Comparison of ENCODE assay signal across 8 cellular contexts in genomic region chrX:78555401-78555980, GRCh38.
A peak's percentile ranks its signal among the peaks of the same experiment; 100 is the strongest.
DNase-seq lines count a peak whose midpoint lies in the region; ATAC-seq and TF ChIP-seq lines count a peak whose summit lies in the region.

No MANE protein-coding gene starts in this region.

- H3K18ac ChIP-seq in mesenchymal stem cell (ENCODE audit: low read depth in 1 of 2, low read length in 2 of 2) = no peak overlapping the region

- no peak for DNase-seq in HFF-Myc (ENCODE audit: extremely low read depth, low read depth)
- no peak for DNase-seq in ascending aorta (ENCODE audit: low spot score in 2 of 2)
- DNase-seq in mesenchymal stem cell = peak; percentile 0
- no peak for DNase-seq in NCI-H524 treated with DMSO at 0.1 percent for 48 hours (lab: John Stamatoyannopoulos, UW)
- no peak for DNase-seq in NCI-H1694 treated with DMSO at 0.1 percent for 48 hours (lab: John Stamatoyannopoulos, UW)
- DNase-seq in nucleus accumbens (lab: John Stamatoyannopoulos, UW) = no peak

- H3K4me3 ChIP-seq in HFF-Myc (replicated peaks; ENCODE audit: low read depth, low read length) (no peak overlapping the region), ascending aorta (no peak overlapping the region), mesenchymal stem cell (ENCODE audit: insufficient read depth in 1 of 2, low read depth in 1 of 2, low read length in 2 of 2) (no peak overlapping the region)

- no peak overlapping the region for H3K4ac ChIP-seq in mesenchymal stem cell (ENCODE audit: low read depth in 1 of 2, low read length in 2 of 2)

- H2BK5ac ChIP-seq in mesenchymal stem cell (ENCODE audit: low read depth, low read length, poor library complexity, severe bottlenecking) = no peak overlapping the region

- H3K36me3 ChIP-seq in ascending aorta = no peaks in the 10 kb centered on the region
- no peaks in the 10 kb centered on the region for H3K36me3 ChIP-seq in mesenchymal stem cell (ENCODE audit: control insufficient read depth in 1 of 2, insufficient read depth in 2 of 2, low read depth in 1 of 2, low read length in 2 of 2)

- no peak overlapping the region for H4K8ac ChIP-seq in mesenchymal stem cell (ENCODE audit: low read length)

- no peak overlapping the region for H2AK5ac ChIP-seq in mesenchymal stem cell (ENCODE audit: low read length, severe bottlenecking)

- no peak overlapping the region for H2BK15ac ChIP-seq in mesenchymal stem cell (ENCODE audit: low read depth, poor library complexity, severe bottlenecking)

- H3K27ac ChIP-seq in C4-2B (no peak overlapping the region), ascending aorta (no peak overlapping the region), mesenchymal stem cell (ENCODE audit: low read length, poor library complexity, severe bottlenecking) (no peak overlapping the region)

- no peak overlapping the region for H2AFZ ChIP-seq in mesenchymal stem cell (ENCODE audit: low read depth, low read length)

- intact Hi-C loops in ascending aorta (cut with DNase I) = loop anchor here (5.0 to 10.0 kb wide), 2 partner anchors 329 to 527 kb away; no protein-coding TSS in a partner anchor

- H3K23ac ChIP-seq in mesenchymal stem cell (ENCODE audit: low read length in 2 of 2) = no peak overlapping the region

- H3K27me3 ChIP-seq in ascending aorta (no peaks in the 10 kb centered on the region), mesenchymal stem cell (ENCODE audit: control insufficient read depth in 1 of 2, insufficient read depth in 1 of 2, low read length in 2 of 2) (no peaks in the 10 kb centered on the region)

- H3K9me3 ChIP-seq in ascending aorta (peaks cover 0 to under 1% of the 10 kb centered on the region in 2 donors), mesenchymal stem cell (ENCODE audit: control insufficient read depth, low read length) (no peaks in the 10 kb centered on the region)

- H2BK120ac ChIP-seq in mesenchymal stem cell (ENCODE audit: low read depth, low read length) = no peak overlapping the region

- no peak for ATAC-seq in HG02885 (IDR thresholded peaks at IDR 0.05; ENCODE audit: poor library complexity, unreplicated experiment)

- no peak overlapping the region for H2BK12ac ChIP-seq in mesenchymal stem cell (ENCODE audit: low read length in 2 of 2)

- H3K4me2 ChIP-seq in mesenchymal stem cell (ENCODE audit: low read length, poor library complexity, severe bottlenecking) = no peak overlapping the region

- TF ChIP-seq CTCF in C4-2B (conservative IDR thresholded peaks at IDR 0.05) = peak; percentile 30
- peak; percentile 9 for TF ChIP-seq CTCF in HFF-Myc (IDR thresholded peaks at IDR 0.05; ENCODE audit: low read depth, low read length, missing control alignments)
- peak; percentile 9 to 53 (median 22) for TF ChIP-seq CTCF in ascending aorta (IDR thresholded peaks at IDR 0.05)

- H4K91ac ChIP-seq in mesenchymal stem cell (ENCODE audit: low read length) = no peak overlapping the region

- H3K4me1 ChIP-seq in ascending aorta (no peaks in the 10 kb centered on the region), mesenchymal stem cell (ENCODE audit: control insufficient read depth, insufficient read depth, low read depth, low read length) (no peaks in the 10 kb centered on the region)

- no peak overlapping the region for H3K9ac ChIP-seq in mesenchymal stem cell (ENCODE audit: low read length)

- no peak overlapping the region for H3K14ac ChIP-seq in mesenchymal stem cell (ENCODE audit: low read length in 2 of 2)

- no peaks in the 10 kb centered on the region for H3K79me1 ChIP-seq in mesenchymal stem cell (replicated peaks; ENCODE audit: low read length, poor library complexity, severe bottlenecking)

- WGBS in mesenchymal stem cell = 0% methylated on average over 1 of the region's 3 CpGs
